Comparison of ENCODE assay signal across 9 cellular contexts in genomic region chr1:42730988-42731387, GRCh38. TPM values are rescaled to one million over a fixed set of nuclear protein-coding genes. Genes with fewer than 3 reads are reported as not detected.
DNase-seq lines count a peak whose midpoint lies in the region; ATAC-seq and TF ChIP-seq lines count a peak whose summit lies in the region.
"Had no signal": no experiment of that assay in that cellular context is flagged by ENCODE, and none has a peak within 500 bp of the region (broad histone marks: within the 10 kb centered on the region; RNA-seq: fewer than 3 reads in every experiment).

No MANE protein-coding gene starts in this region.

- H3K4me2 ChIP-seq in Karpas-422 (ENCODE audit: low read depth, low read length, poor library complexity, severe bottlenecking): no peak overlapping the region

- H3K36me3 ChIP-seq in Karpas-422 (ENCODE audit: insufficient read depth, low read length): no peaks in the 10 kb centered on the region
- H3K36me3 ChIP-seq in liver (ENCODE audit: control insufficient read depth in 4 of 4, insufficient read depth in 3 of 4, low read depth in 1 of 4, low read length in 3 of 4): no peaks in the 10 kb centered on the region

- peak; percentile 29 for DNase-seq in COR-L47 (lab: John Stamatoyannopoulos, UW)
- peak; percentile 71 for DNase-seq in Karpas-422
- peak; percentile 81 for DNase-seq in activated CD4-positive, alpha-beta memory T cell treated with anti-CD3 and anti-CD28 coated beads for 36 hours
- DNase-seq in NCI-H345 (lab: John Stamatoyannopoulos, UW): no peak
- DNase-seq in T-helper 17 cell: no peak
- no peak for DNase-seq in coronary artery (ENCODE audit: low spot score)
- DNase-seq in cerebellar cortex (ENCODE audit: low spot score): no peak
- DNase-seq: cerebellar nuclear complex had no signal

- H3K4me3 ChIP-seq in Karpas-422 (ENCODE audit: low read length): no peak overlapping the region
- H3K4me3 ChIP-seq in liver (ENCODE audit: low read depth in 1 of 3, low read length in 3 of 3): no peak overlapping the region
- no peak overlapping the region for H3K4me3 ChIP-seq in coronary artery

- no peaks in the 10 kb centered on the region for H3K9me2 ChIP-seq in Karpas-422 (replicated peaks; ENCODE audit: insufficient read depth, low read length)

- no peak for TF ChIP-seq CTCF in liver (IDR thresholded peaks at IDR 0.05; ENCODE audit: low read depth, low read length, missing input control)
- TF ChIP-seq CTCF in coronary artery (IDR thresholded peaks at IDR 0.05): no peak

- H4K20me1 ChIP-seq in Karpas-422 (ENCODE audit: insufficient read depth, low read depth, low read length): no peaks in the 10 kb centered on the region

- no peak for ATAC-seq in T-helper 17 cell

- no peak overlapping the region for H2AFZ ChIP-seq in Karpas-422 (ENCODE audit: low read length)

- peaks cover 2% of the 10 kb centered on the region for H3K4me1 Mint-ChIP-seq in activated CD4-positive, alpha-beta memory T cell treated with anti-CD3 and anti-CD28 coated beads for 36 hours (ENCODE audit: low read depth)
- H3K4me1 Mint-ChIP-seq in T-helper 17 cell: no peaks in the 10 kb centered on the region

- H3K27me3 Mint-ChIP-seq in activated CD4-positive, alpha-beta memory T cell treated with anti-CD3 and anti-CD28 coated beads for 36 hours: no peaks in the 10 kb centered on the region
- no peaks in the 10 kb centered on the region for H3K27me3 Mint-ChIP-seq in T-helper 17 cell

- no peaks in the 10 kb centered on the region for H3K9me3 ChIP-seq in Karpas-422 (ENCODE audit: low read length)
- H3K9me3 ChIP-seq in liver (ENCODE audit: control insufficient read depth in 4 of 4, low read length in 3 of 4): no peaks in the 10 kb centered on the region
- H3K9me3 ChIP-seq in T-helper 17 cell (ENCODE audit: control insufficient read depth, low read length, poor library complexity, severe bottlenecking): no peaks in the 10 kb centered on the region

- H3K4me3 Mint-ChIP-seq in activated CD4-positive, alpha-beta memory T cell treated with anti-CD3 and anti-CD28 coated beads for 36 hours: no peak overlapping the region
- H3K4me3 Mint-ChIP-seq in T-helper 17 cell: no peak overlapping the region

- CTCF ChIA-PET in activated CD4-positive, alpha-beta memory T cell treated with anti-CD3 and anti-CD28 coated beads for 36 hours (lab: Charles Lee): interaction anchor here (1.2 to 1.6 kb wide), 3 partner anchors 35 to 426 kb away, joined by 3 to 9 read pairs (median 4); no protein-coding TSS in a partner anchor

- no peak overlapping the region for H3K27ac Mint-ChIP-seq in activated CD4-positive, alpha-beta memory T cell treated with anti-CD3 and anti-CD28 coated beads for 36 hours
- no peak overlapping the region for H3K27ac Mint-ChIP-seq in T-helper 17 cell

- no peaks in the 10 kb centered on the region for H3K79me2 ChIP-seq in Karpas-422 (ENCODE audit: low read length)

- WGBS in liver: 68% methylated on average over 4 of the region's 4 CpGs

- H3K4me1 ChIP-seq in Karpas-422 (ENCODE audit: low read length) (no peaks in the 10 kb centered on the region), liver (ENCODE audit: control insufficient read depth in 4 of 4, insufficient read depth in 4 of 4, low read length in 3 of 4) (no peaks in the 10 kb centered on the region)

- POLR2A ChIA-PET in activated CD4-positive, alpha-beta memory T cell treated with anti-CD3 and anti-CD28 coated beads for 36 hours (lab: Charles Lee): no interaction called here

- H3K9ac ChIP-seq in Karpas-422 (ENCODE audit: low read length): no peak overlapping the region
- no peak overlapping the region for H3K9ac ChIP-seq in liver (ENCODE audit: low read depth in 1 of 2, low read length in 2 of 2)

- H3K27me3 ChIP-seq in Karpas-422 (ENCODE audit: low read length) (no peaks in the 10 kb centered on the region), liver (ENCODE audit: control insufficient read depth in 4 of 4, insufficient read depth in 4 of 4, low read length in 3 of 4) (no peaks in the 10 kb centered on the region)

- no peaks in the 10 kb centered on the region for H3K36me3 Mint-ChIP-seq in activated CD4-positive, alpha-beta memory T cell treated with anti-CD3 and anti-CD28 coated beads for 36 hours
- H3K36me3 Mint-ChIP-seq in T-helper 17 cell (ENCODE audit: low read depth): no peaks in the 10 kb centered on the region

- no peaks in the 10 kb centered on the region for H3K9me3 Mint-ChIP-seq in activated CD4-positive, alpha-beta memory T cell treated with anti-CD3 and anti-CD28 coated beads for 36 hours

- peak; percentile 56 to 62 for TF ChIP-seq RAD21 in liver (IDR thresholded peaks at IDR 0.05)

- H3K27ac ChIP-seq in Karpas-422 (ENCODE audit: low read length) (no peak overlapping the region), liver (ENCODE audit: low read depth in 1 of 2, low read length in 2 of 2) (no peak overlapping the region), coronary artery (no peak overlapping the region)

- intact Hi-C loops in activated CD4-positive, alpha-beta memory T cell treated with anti-CD3 and anti-CD28 coated beads for 36 hours (cut with micrococcal nuclease): loop anchor here (1.0 to 10.0 kb wide), 3 partner anchors 153 to 586 kb away; no protein-coding TSS in a partner anchor

TF ChIP-seq in liver, 16 proteins besides CTCF, POLR2A, EP300 and RAD21:
- no peak for TF ChIP-seq SP1 (IDR thresholded peaks at IDR 0.05)

RNA-seq across cellular contexts. Expression of gene CLDN19, which starts 9.0 kb away (rescaled TPM):
- not detected in 2 replicates for total RNA-seq in Karpas-422 (2014; rRNA removed; shearing (Covaris generic); ENCODE audit: low replicate concordance)
- not detected for total RNA-seq in activated CD4-positive, alpha-beta memory T cell treated with anti-CD3 and anti-CD28 coated beads for 36 hours
- total RNA-seq in liver: 1 to 10 TPM in 1 of 2 donors, not detected in 1; 5.1 TPM
- under 1 TPM in 1 of 2 donors, not detected in 1; 0.14 TPM for polyA plus RNA-seq in liver
- not detected for total RNA-seq in T-helper 17 cell

RNA-seq across cellular contexts. Expression of gene P3H1, which starts 35.8 kb away (rescaled TPM):
- 18.1 and 49.1 TPM in 2 replicates for total RNA-seq in Karpas-422 (2014; rRNA removed; shearing (Covaris generic); ENCODE audit: low replicate concordance)
- total RNA-seq in activated CD4-positive, alpha-beta memory T cell treated with anti-CD3 and anti-CD28 coated beads for 36 hours: 10 to 100 TPM; 32.0 to 34.8 TPM
- total RNA-seq in liver: 10 to 100 TPM; 24.5 to 28.0 TPM
- 10 to 100 TPM; 14.9 to 20.9 TPM for polyA plus RNA-seq in liver
- 10 to 100 TPM; 22.5 to 26.7 TPM for total RNA-seq in T-helper 17 cell

RNA-seq across cellular contexts. Expression of gene C1orf50, which starts 36.1 kb away (rescaled TPM):
- total RNA-seq in Karpas-422 (2014; rRNA removed; shearing (Covaris generic); ENCODE audit: low replicate concordance): 5.5 and 12.2 TPM in 2 replicates
- 1 to 10 TPM; 5.6 to 7.6 TPM for total RNA-seq in activated CD4-positive, alpha-beta memory T cell treated with anti-CD3 and anti-CD28 coated beads for 36 hours
- total RNA-seq in liver: 1 to 10 TPM; 2.6 to 4.4 TPM
- 1 to 10 TPM; 2.7 to 5.8 TPM for polyA plus RNA-seq in liver
- total RNA-seq in T-helper 17 cell: 10 to 100 TPM; 14.8 to 15.5 TPM

RNA-seq across cellular contexts. Expression of gene YBX1, which starts 48.8 kb away (rescaled TPM):
- 652 and 1,200 TPM in 2 replicates for total RNA-seq in Karpas-422 (2014; rRNA removed; shearing (Covaris generic); ENCODE audit: low replicate concordance)
- total RNA-seq in activated CD4-positive, alpha-beta memory T cell treated with anti-CD3 and anti-CD28 coated beads for 36 hours: 1,000 to 10,000 TPM; 1,101 to 1,134 TPM
- total RNA-seq in liver (100 to 1,000 TPM; 164 to 530 TPM), T-helper 17 cell (100 to 1,000 TPM; 340 to 372 TPM)
- 100 to 1,000 TPM; 107 to 244 TPM for polyA plus RNA-seq in liver

RNA-seq across cellular contexts. Expression of gene TMEM269, which starts 53.8 kb away (rescaled TPM):
- not detected in 2 replicates for total RNA-seq in Karpas-422 (2014; rRNA removed; shearing (Covaris generic); ENCODE audit: low replicate concordance)
- under 1 TPM; 0.15 to 0.33 TPM for total RNA-seq in activated CD4-positive, alpha-beta memory T cell treated with anti-CD3 and anti-CD28 coated beads for 36 hours
- total RNA-seq in liver (under 1 TPM; 0.05 to 0.08 TPM), T-helper 17 cell (under 1 TPM; 0.42 to 0.47 TPM)
- polyA plus RNA-seq in liver: not detected

Comparison
In these comparisons a context has a peak if more than half of its experiments do, and no peak if none do; other contexts are left out.
1. DNase-seq: peak in COR-L47 (single experiment), Karpas-422 (single experiment) and activated CD4-positive, alpha-beta memory T cell treated with anti-CD3 and anti-CD28 coated beads for 36 hours (single experiment); none in NCI-H345 (single experiment), T-helper 17 cell (0 of 3), coronary artery (single experiment) and cerebellar cortex (single experiment).